In genomic region chr4:37686373-37687174, GRCh38 we compare ENCODE assay signal across 8 cellular contexts. TPM values are rescaled to one million over a fixed set of nuclear protein-coding genes. Genes with fewer than 3 reads are reported as not detected.
A peak's percentile ranks its signal among the peaks of the same experiment; 100 is the strongest.
DNase-seq lines count a peak whose midpoint lies in the region; ATAC-seq and TF ChIP-seq lines count a peak whose summit lies in the region.

TSS of gene RELL1 (minus strand) at chr4:37686376. CDS start at chr4:37686287, 89 bp downstream.

- H3K23me2 ChIP-seq in H9 (ENCODE audit: insufficient read length, low read depth, low read length, poor library complexity, severe bottlenecking) = no peaks in the 10 kb centered on the region

- H2BK5ac ChIP-seq in H9 (ENCODE audit: insufficient read length, low read length) = no peak within 1 kb of the TSS

- peak within 1 kb of the TSS; percentile 70 to 86 for H3K4me3 Mint-ChIP-seq in H9
- peak within 1 kb of the TSS; percentile 91 to 97 (median 94) for H3K4me3 Mint-ChIP-seq in naive thymus-derived CD8-positive, alpha-beta T cell
- peak within 1 kb of the TSS; percentile 90 to 91 for H3K4me3 Mint-ChIP-seq in stimulated activated naive B cell treated with anti-CD40 and anti-IgM and Interleukin-4, amounts not matched to agents 10 μg/mL and 1 μg/mL and 100 μg/mL, for 72 hours

- H2AFZ ChIP-seq in H9 (ENCODE audit: low read length) = no peak within 1 kb of the TSS

- no peaks in the 10 kb centered on the region for H3K9me3 ChIP-seq in H9 (ENCODE audit: control insufficient read depth, low read depth, low read length)

- no peak within 1 kb of the TSS for H3K4ac ChIP-seq in H9 (ENCODE audit: low read depth, low read length)

- no peak within 1 kb of the TSS for H2BK12ac ChIP-seq in H9 (ENCODE audit: insufficient read length, low read depth, low read length)

- H3T11ph ChIP-seq in H9 (ENCODE audit: low read length) = no peak within 1 kb of the TSS

- H4K5ac ChIP-seq in H9 (ENCODE audit: insufficient read length, low read depth, low read length) = no peak within 1 kb of the TSS

- peaks cover 28 to 30% of the 10 kb centered on the region in 2 experiments for H3K4me1 Mint-ChIP-seq in H9
- H3K4me1 Mint-ChIP-seq in naive thymus-derived CD8-positive, alpha-beta T cell = peaks cover 20 to 43% (median 38%) of the 10 kb centered on the region in 4 donors
- H3K4me1 Mint-ChIP-seq in stimulated activated naive B cell treated with anti-CD40 and anti-IgM and Interleukin-4, amounts not matched to agents 10 μg/mL and 1 μg/mL and 100 μg/mL, for 72 hours = peaks cover 14 to 40% of the 10 kb centered on the region in 2 donors

- no peak within 1 kb of the TSS for H4K91ac ChIP-seq in H9 (ENCODE audit: insufficient read length, low read depth, low read length)

- H3K18ac ChIP-seq in H9 (ENCODE audit: insufficient read length, low read depth, low read length) = peak within 1 kb of the TSS; percentile 38

- no peak within 1 kb of the TSS for H4K8ac ChIP-seq in H9 (replicated peaks; ENCODE audit: insufficient read length, low read depth, low read length)

- peaks cover 2 to 7% (median 5%) of the 10 kb centered on the region in 3 experiments; a peak in 5 of 7 replicates for H3K36me3 Mint-ChIP-seq in H9 (ENCODE audit: insufficient read depth in 1 of 3, low read depth in 3 of 3)
- H3K36me3 Mint-ChIP-seq in naive thymus-derived CD8-positive, alpha-beta T cell = peaks cover 0 to 6% (median 0%) of the 10 kb centered on the region in 3 donors
- H3K36me3 Mint-ChIP-seq in stimulated activated naive B cell treated with anti-CD40 and anti-IgM and Interleukin-4, amounts not matched to agents 10 μg/mL and 1 μg/mL and 100 μg/mL, for 72 hours = no peaks in the 10 kb centered on the region

- peak; percentile 100 for DNase-seq in Daoy (ENCODE audit: low read depth)
- peak; percentile 100 for DNase-seq in H9
- peak; percentile 98 for DNase-seq in M059J (ENCODE audit: low read depth)
- peak; percentile 68 for DNase-seq in SHP77 treated with DMSO at 0.1 percent for 48 hours (lab: John Stamatoyannopoulos, UW)
- DNase-seq in activated effector memory CD4-positive, alpha-beta T cell treated with Interleukin-2 at 50 U/mL for 16 hours = peak; percentile 99
- DNase-seq in fibroblast of mammary gland (ENCODE audit: low read depth) = peak; percentile 100
- DNase-seq in naive thymus-derived CD8-positive, alpha-beta T cell = peak; percentile 95 to 99 (median 98)
- peak; percentile 97 for DNase-seq in stimulated activated naive B cell treated with anti-CD40 and anti-IgM and Interleukin-4, amounts not matched to agents 10 μg/mL and 1 μg/mL and 100 μg/mL, for 72 hours

- peak within 1 kb of the TSS; percentile 74; the same call in 1 of the 2 replicates for H3K14ac ChIP-seq in H9 (ENCODE audit: insufficient read depth, low read length)

- no peak within 1 kb of the TSS for H2BK20ac ChIP-seq in H9 (ENCODE audit: low read depth, low read length, poor library complexity, severe bottlenecking)

- H3K27me3 ChIP-seq in H9 (ENCODE audit: insufficient read depth, low read length) = no peaks in the 10 kb centered on the region

- H3K9me3 Mint-ChIP-seq in H9 = no peaks in the 10 kb centered on the region
- H3K9me3 Mint-ChIP-seq in naive thymus-derived CD8-positive, alpha-beta T cell = no peaks in the 10 kb centered on the region
- H3K9me3 Mint-ChIP-seq in stimulated activated naive B cell treated with anti-CD40 and anti-IgM and Interleukin-4, amounts not matched to agents 10 μg/mL and 1 μg/mL and 100 μg/mL, for 72 hours = no peaks in the 10 kb centered on the region

- no peak within 1 kb of the TSS for H2BK15ac ChIP-seq in H9 (ENCODE audit: low read depth, low read length)

- TF ChIP-seq CTCF in H9 (conservative IDR thresholded peaks at IDR 0.05) (no peak), fibroblast of mammary gland (conservative IDR thresholded peaks at IDR 0.05; ENCODE audit: control insufficient read depth, insufficient read depth, low read depth, low read length) (no peak)

- H2AK5ac ChIP-seq in H9 (ENCODE audit: insufficient read length, low read length) = no peak within 1 kb of the TSS

- peaks cover 25% of the 10 kb centered on the region for H3K27me3 Mint-ChIP-seq in H9 (ENCODE audit: low read depth)
- H3K27me3 Mint-ChIP-seq in naive thymus-derived CD8-positive, alpha-beta T cell = no peaks in the 10 kb centered on the region
- peaks cover 5 to 11% of the 10 kb centered on the region in 2 donors for H3K27me3 Mint-ChIP-seq in stimulated activated naive B cell treated with anti-CD40 and anti-IgM and Interleukin-4, amounts not matched to agents 10 μg/mL and 1 μg/mL and 100 μg/mL, for 72 hours

- peak within 1 kb of the TSS; percentile 59 for H3K4me3 ChIP-seq in fibroblast of mammary gland (ENCODE audit: control insufficient read depth, low read depth, low read length)

- WGBS in H9 (ENCODE audit: extremely low coverage, insufficient read length, low lambda C conversion rate) = no CpG with 5 or more reads among the region's 58 CpGs

- no peaks in the 10 kb centered on the region for H3K4me1 ChIP-seq in H9 (ENCODE audit: insufficient read depth, low read length)

- no peak within 1 kb of the TSS for H3K27ac ChIP-seq in H9 (ENCODE audit: insufficient read length, low read depth, low read length)

- no peak within 1 kb of the TSS; a peak in 1 of 7 replicates for H3K27ac Mint-ChIP-seq in H9
- peak within 1 kb of the TSS; percentile 87 to 100 (median 97) for H3K27ac Mint-ChIP-seq in naive thymus-derived CD8-positive, alpha-beta T cell
- peak within 1 kb of the TSS; percentile 95 for H3K27ac Mint-ChIP-seq in stimulated activated naive B cell treated with anti-CD40 and anti-IgM and Interleukin-4, amounts not matched to agents 10 μg/mL and 1 μg/mL and 100 μg/mL, for 72 hours

- H3K56ac ChIP-seq in H9 (ENCODE audit: insufficient read length, low read depth, low read length) = no peak within 1 kb of the TSS

- H4K20me1 ChIP-seq in H9 (ENCODE audit: control insufficient read depth, insufficient read depth, insufficient read length) = no peaks in the 10 kb centered on the region

- no peaks in the 10 kb centered on the region for H3K79me1 ChIP-seq in H9 (ENCODE audit: insufficient read depth, low read depth, low read length, poor library complexity, severe bottlenecking)

- H3K79me2 ChIP-seq in H9 (ENCODE audit: insufficient read depth, low read length) = no peaks in the 10 kb centered on the region

- no peak within 1 kb of the TSS for H2BK120ac ChIP-seq in H9 (ENCODE audit: low read depth, low read length, poor library complexity, severe bottlenecking)

- H3K23ac ChIP-seq in H9 (ENCODE audit: insufficient read length, low read depth, low read length) = no peak within 1 kb of the TSS

- peak; percentile 80 to 83 for ATAC-seq in naive thymus-derived CD8-positive, alpha-beta T cell
- peak; percentile 82 to 88 for ATAC-seq in stimulated activated naive B cell treated with anti-CD40 and anti-IgM and Interleukin-4, amounts not matched to agents 10 μg/mL and 1 μg/mL and 100 μg/mL, for 72 hours (replicated peaks)

- H3K4me2 ChIP-seq in H9 (ENCODE audit: insufficient read depth, insufficient read length, low read length) = peak within 1 kb of the TSS; percentile 64

- POLR2A ChIA-PET in naive thymus-derived CD8-positive, alpha-beta T cell (lab: Charles Lee) = interaction anchor here (0.7 to 1.6 kb wide), 5 partner anchors 24 to 1772 kb away, joined by 3 to 4 read pairs (median 3); partner anchors contain the start of genes LIAS, PGM2 and RPL9

- H3K9ac ChIP-seq in H9 (ENCODE audit: extremely low read depth, insufficient read length, low read length) = peak within 1 kb of the TSS; percentile 65

RNA-seq across cellular contexts. Expression of gene RELL1, which starts in this region (rescaled TPM):
- 40.9 and 45.9 TPM in 2 replicates for total RNA-seq in Daoy (2014; rRNA removed; shearing (Covaris generic))
- 10.6 and 10.8 TPM in 2 replicates for total RNA-seq in H9 (2021)
- 38.2 and 46.7 TPM in 2 replicates for total RNA-seq in M059J (2014; rRNA removed; shearing (Covaris generic))
- 10 to 100 TPM; 27.2 to 27.9 TPM for total RNA-seq in naive thymus-derived CD8-positive, alpha-beta T cell
- 1 to 10 TPM; 5.7 to 6.6 (median 5.8) TPM for polyA plus RNA-seq in naive thymus-derived CD8-positive, alpha-beta T cell

Comparison
In these comparisons a context has a peak if more than half of its experiments do, and no peak if none do; other contexts are left out.
1. H3K27ac Mint-ChIP-seq: peak in naive thymus-derived CD8-positive, alpha-beta T cell (10 of 10) and stimulated activated naive B cell treated with anti-CD40 and anti-IgM and Interleukin-4, amounts not matched to agents 10 μg/mL and 1 μg/mL and 100 μg/mL, for 72 hours (single experiment); none in H9 (0 of 3).
2. Peak in every context shown above with its lines, with median percentiles within 50 percentile points of each other: DNase-seq and H3K4me3 Mint-ChIP-seq.